32 cellular contexts compared by ENCODE assay signal in the genomic region with DNA sequence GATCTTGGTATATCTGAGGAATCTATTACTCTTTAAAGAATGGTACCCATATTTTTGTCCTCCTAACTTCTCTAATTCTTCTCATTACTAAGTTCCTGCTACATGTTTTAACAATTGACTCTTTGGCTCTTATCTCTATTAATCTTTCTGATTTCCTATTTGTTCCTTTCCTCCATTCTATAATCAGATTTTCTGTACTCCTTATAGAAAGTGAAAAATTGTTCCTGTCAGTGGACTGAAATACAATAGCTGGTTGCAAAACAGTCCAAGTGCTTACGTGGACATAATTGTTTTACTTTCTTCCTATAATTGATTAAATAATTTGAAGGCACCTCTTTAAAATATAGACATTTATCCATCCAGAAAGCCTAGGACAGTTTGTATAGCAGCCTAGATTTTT.
"Had no signal": no experiment of that assay in that cellular context is flagged by ENCODE, and none has a peak within 500 bp of the region (broad histone marks: within the 10 kb centered on the region; RNA-seq: fewer than 3 reads in every experiment).

No MANE protein-coding gene starts in this region.

- H3K9me3 ChIP-seq: adrenal gland had no signal

- H3K36me3 ChIP-seq: adrenal gland, cardiac muscle cell had no signal

- DNase-seq: activated B cell treated with CpG ODN at 0.5 μM for 24 hours; activated CD4-positive, alpha-beta memory T cell treated with anti-CD3 and anti-CD28 coated beads for 36 hours; activated CD4-positive, alpha-beta T cell treated with anti-CD3 and anti-CD28 coated beads for 4 hours; activated CD4-positive, alpha-beta T cell treated with anti-CD3 and anti-CD28 coated beads, Interleukin-2, amount 10 ng/mL, durations not matched to agents 24 days and 14 days; activated CD4-positive, alpha-beta T cell treated with anti-CD3 and anti-CD28 coated beads, Interleukin-2, amount 50 U/mL, for 1 hour; activated CD4-positive, alpha-beta T cell treated with anti-CD3 and anti-CD28 coated beads, Interleukin-2, amount 50 U/mL, for 4 hours; activated CD4-positive, CD25-positive, alpha-beta regulatory T cell treated with anti-CD3 and anti-CD28 coated beads, Interleukin-2, amount 50 U/mL, for 72 hours; activated CD8-positive, alpha-beta memory T cell treated with anti-CD3 and anti-CD28 coated beads, Interleukin-2, amount 50 U/mL, for 4 hours; activated CD8-positive, alpha-beta T cell treated with anti-CD3 and anti-CD28 coated beads for 36 hours; activated effector memory CD4-positive, alpha-beta T cell treated with anti-CD3 and anti-CD28 coated beads, Interleukin-2, amount 50 U/mL, for 16 hours; activated gamma-delta T cell treated with Interleukin-2 at 50 U/mL for 16 hours; activated naive CD4-positive, alpha-beta T cell; activated naive CD4-positive, alpha-beta T cell treated with anti-CD3 and anti-CD28 coated beads for 36 hours; activated naive CD4-positive, alpha-beta T cell treated with anti-CD3 and anti-CD28 coated beads, Interleukin-2, amount 50 U/mL, for 16 hours; activated naive CD8-positive, alpha-beta T cell treated with anti-CD3 and anti-CD28 coated beads for 36 hours; activated T-cell treated with anti-CD3 and anti-CD28 coated beads for 4 hours; activated T-cell treated with anti-CD3 and anti-CD28 coated beads, Interleukin-2, amount 50 U/mL, for 1 hour; activated T-cell treated with anti-CD3 and anti-CD28 coated beads, Interleukin-2, amount 50 U/mL, for 4 hours; activated T-cell treated with anti-CD3 and anti-CD28 coated beads, Interleukin-2, amount 50 U/mL, for 72 hours; adrenal gland; amniotic stem cell; aorta; caudate nucleus; cerebellar nuclear complex; T-helper 2 cell; T-helper 9 cell had no signal

- H3K27me3 ChIP-seq: adrenal gland, cardiac muscle cell had no signal

- H3K27ac ChIP-seq: adrenal gland, cardiac muscle cell, VCaP had no signal

- H3K4me3 ChIP-seq: adrenal gland, cardiac muscle cell had no signal

- FAIRE-seq: bronchial epithelial cell, TTC549 had no signal

- ATAC-seq: activated CD8-positive, alpha-beta T cell treated with anti-CD3 and anti-CD28 coated beads for 36 hours; activated naive CD4-positive, alpha-beta T cell treated with anti-CD3 and anti-CD28 coated beads, Interleukin-2, amount 50 U/mL, for 72 hours; activated T-cell treated with anti-CD3 and anti-CD28 coated beads, Interleukin-2, amount 50 U/mL, for 4 hours; activated T-cell treated with anti-CD3 and anti-CD28 coated beads, Interleukin-2, amount 50 U/mL, for 72 hours; activated T-helper 17 cell treated with anti-CD3 and anti-CD28 coated beads, Interleukin-2, amount 50 U/mL, for 72 hours had no signal
